25 cellular contexts compared by ENCODE assay signal in genomic region chr5:26023361-26023760, GRCh38.
"Had no signal": no experiment of that assay in that cellular context is flagged by ENCODE, and none has a peak within 500 bp of the region (broad histone marks: within the 10 kb centered on the region; RNA-seq: fewer than 3 reads in every experiment).

No MANE protein-coding gene starts in this region.

- H3K27ac Mint-ChIP-seq: activated B cell treated with CpG ODN at 0.5 μM for 24 hours; activated CD4-positive, alpha-beta T cell treated with anti-CD3 and anti-CD28 coated beads, Interleukin-2, amount 10 ng/mL, durations not matched to agents 24 days and 14 days; activated CD8-positive, alpha-beta memory T cell treated with anti-CD3 and anti-CD28 coated beads, Interleukin-2, amount 10 ng/mL, durations not matched to agents 7 days and 5 days; activated naive CD8-positive, alpha-beta T cell; activated T-cell treated with anti-CD3 and anti-CD28 coated beads, Interleukin-2, amount 50 U/mL, for 24 hours; activated T-helper 1 cell treated with anti-CD3 and anti-CD28 coated beads, Interleukin-12 subunit alpha, Interleukin-12 subunit beta, Interleukin-2, Interleukin-4 antibody, amounts not matched to agents 30 ng/mL and 10 ng/mL and 1 ng/mL, durations not matched to agents 14 hours and 24 hours and 36 hours; brain; T-cell had no signal

- H3K4me3 Mint-ChIP-seq: activated B cell treated with CpG ODN at 0.5 μM for 24 hours; activated CD4-positive, alpha-beta T cell treated with anti-CD3 and anti-CD28 coated beads, Interleukin-2, amount 10 ng/mL, durations not matched to agents 24 days and 14 days; activated CD8-positive, alpha-beta memory T cell treated with anti-CD3 and anti-CD28 coated beads, Interleukin-2, amount 10 ng/mL, durations not matched to agents 7 days and 5 days; activated naive CD8-positive, alpha-beta T cell; activated T-cell treated with anti-CD3 and anti-CD28 coated beads, Interleukin-2, amount 50 U/mL, for 24 hours; activated T-helper 1 cell treated with anti-CD3 and anti-CD28 coated beads, Interleukin-12 subunit alpha, Interleukin-12 subunit beta, Interleukin-2, Interleukin-4 antibody, amounts not matched to agents 30 ng/mL and 10 ng/mL and 1 ng/mL, durations not matched to agents 14 hours and 24 hours and 36 hours; brain; central memory CD8-positive, alpha-beta T cell; T-cell had no signal

- DNase-seq: activated B cell treated with CpG ODN at 0.5 μM for 24 hours; activated CD4-positive, alpha-beta T cell treated with anti-CD3 and anti-CD28 coated beads for 1 hour; activated CD4-positive, alpha-beta T cell treated with anti-CD3 and anti-CD28 coated beads, Interleukin-2, amount 10 ng/mL, durations not matched to agents 24 days and 14 days; activated CD4-positive, alpha-beta T cell treated with anti-CD3 and anti-CD28 coated beads, Interleukin-2, amount 50 U/mL, for 48 hours; activated CD8-positive, alpha-beta memory T cell treated with anti-CD3 and anti-CD28 coated beads, Interleukin-2, amount 10 ng/mL, durations not matched to agents 7 days and 5 days; activated effector memory CD4-positive, alpha-beta T cell treated with Interleukin-2 at 50 U/mL for 16 hours; activated naive CD4-positive, alpha-beta T cell treated with Interleukin-2 at 50 U/mL for 16 hours; activated T-cell treated with anti-CD3 and anti-CD28 coated beads, Interleukin-2, amount 50 U/mL, for 24 hours; amygdala; cortex of kidney; MM.1S; NCI-H1105 treated with DMSO at 0.1 percent for 48 hours; NCI-H1436 treated with DMSO at 0.1 percent for 48 hours; NCI-H1930; NCI-H345; NCI-H510A; NCI-H774; SHP77 treated with DMSO at 0.1 percent for 48 hours; T-cell; T-helper 2 cell; T1000 had no signal

- H3K27me3 Mint-ChIP-seq: activated B cell treated with CpG ODN at 0.5 μM for 24 hours; activated CD4-positive, alpha-beta T cell treated with anti-CD3 and anti-CD28 coated beads, Interleukin-2, amount 10 ng/mL, durations not matched to agents 24 days and 14 days; activated CD8-positive, alpha-beta memory T cell treated with anti-CD3 and anti-CD28 coated beads, Interleukin-2, amount 10 ng/mL, durations not matched to agents 7 days and 5 days; activated naive CD8-positive, alpha-beta T cell; activated T-cell treated with anti-CD3 and anti-CD28 coated beads, Interleukin-2, amount 50 U/mL, for 24 hours; central memory CD8-positive, alpha-beta T cell; T-cell had no signal

- H3K9me3 Mint-ChIP-seq: activated B cell treated with CpG ODN at 0.5 μM for 24 hours; activated T-helper 1 cell treated with anti-CD3 and anti-CD28 coated beads, Interleukin-12 subunit alpha, Interleukin-12 subunit beta, Interleukin-2, Interleukin-4 antibody, amounts not matched to agents 30 ng/mL and 10 ng/mL and 1 ng/mL, durations not matched to agents 14 hours and 24 hours and 36 hours; brain had no signal

- H3K36me3 Mint-ChIP-seq: activated CD8-positive, alpha-beta memory T cell treated with anti-CD3 and anti-CD28 coated beads, Interleukin-2, amount 10 ng/mL, durations not matched to agents 7 days and 5 days; activated naive CD8-positive, alpha-beta T cell; brain; T-cell had no signal

- H3K4me1 Mint-ChIP-seq: activated B cell treated with CpG ODN at 0.5 μM for 24 hours; activated CD4-positive, alpha-beta T cell treated with anti-CD3 and anti-CD28 coated beads, Interleukin-2, amount 10 ng/mL, durations not matched to agents 24 days and 14 days; activated CD8-positive, alpha-beta memory T cell treated with anti-CD3 and anti-CD28 coated beads, Interleukin-2, amount 10 ng/mL, durations not matched to agents 7 days and 5 days; brain; central memory CD8-positive, alpha-beta T cell; T-cell had no signal
